Comparison of ENCODE assay signal across 8 cellular contexts in the genomic region with DNA sequence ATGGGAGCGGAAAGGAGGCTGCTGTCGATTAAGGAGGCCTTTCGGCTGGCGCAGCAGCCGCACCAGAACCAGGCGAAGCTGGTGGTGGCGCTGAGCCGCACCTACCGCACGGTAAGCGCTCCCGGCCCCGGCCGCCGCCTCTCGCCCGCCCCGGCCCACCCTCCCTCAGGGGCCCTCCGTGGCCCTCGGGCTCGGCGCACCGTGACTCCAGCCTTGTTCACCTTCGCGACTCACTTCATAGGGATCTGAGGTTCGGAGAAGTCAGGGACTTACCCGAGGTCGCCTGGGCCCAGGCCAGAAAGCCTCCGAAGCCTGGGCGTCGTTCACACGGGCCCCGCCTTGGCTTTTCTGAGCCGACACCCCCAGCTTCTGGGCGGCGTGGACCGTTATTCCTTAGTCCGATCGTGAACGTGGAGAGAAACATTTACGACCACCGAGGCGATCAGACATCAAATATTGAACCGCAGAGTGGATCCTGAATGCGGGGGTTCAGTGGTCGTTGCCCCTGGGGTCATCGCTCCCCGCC. TPM values are rescaled to one million over a fixed set of nuclear protein-coding genes. Genes with fewer than 3 reads are reported as not detected.
DNase-seq lines count a peak whose midpoint lies in the region; ATAC-seq and TF ChIP-seq lines count a peak whose summit lies in the region.

No MANE protein-coding gene starts in this region.

- H3K27ac ChIP-seq in PC-9 = 0 out of 2 replicates have a peak overlapping the region, but pooled peaks have one; percentile 16

- H3K4me3 Mint-ChIP-seq in activated naive CD4-positive, alpha-beta T cell treated with anti-CD3 and anti-CD28 coated beads, Interleukin-2, amount 50 U/mL, for 24 hours = peak overlapping the region; percentile 97
- peak overlapping the region; percentile 97 for H3K4me3 Mint-ChIP-seq in natural killer cell treated with Interleukin-12 subunit alpha and Interleukin-12 subunit beta and Interleukin-15 and Interleukin-18, amount 100 ng/mL, for 72 hours

- no TSS peak for BruUV-seq in PC-9 (replicated peaks; lab: Mats Ljungman, UMichigan)

- H3K36me3 ChIP-seq in PC-9 (ENCODE audit: low read depth) (peaks cover 20% of the 10 kb centered on the region), endocrine pancreas (ENCODE audit: control insufficient read depth, insufficient read depth, low read length) (no peaks in the 10 kb centered on the region)

- peaks cover 3% of the 10 kb centered on the region for H3K36me3 Mint-ChIP-seq in activated naive CD4-positive, alpha-beta T cell treated with anti-CD3 and anti-CD28 coated beads, Interleukin-2, amount 50 U/mL, for 24 hours
- peaks cover 15% of the 10 kb centered on the region for H3K36me3 Mint-ChIP-seq in natural killer cell treated with Interleukin-12 subunit alpha and Interleukin-12 subunit beta and Interleukin-15 and Interleukin-18, amount 100 ng/mL, for 72 hours

- no peaks in the 10 kb centered on the region for H3K9me2 ChIP-seq in PC-9 (ENCODE audit: insufficient read depth)

- H3K27me3 Mint-ChIP-seq in activated naive CD4-positive, alpha-beta T cell treated with anti-CD3 and anti-CD28 coated beads, Interleukin-2, amount 50 U/mL, for 24 hours = no peaks in the 10 kb centered on the region
- no peaks in the 10 kb centered on the region for H3K27me3 Mint-ChIP-seq in natural killer cell treated with Interleukin-12 subunit alpha and Interleukin-12 subunit beta and Interleukin-15 and Interleukin-18, amount 100 ng/mL, for 72 hours

- peaks cover 20% of the 10 kb centered on the region; the same call in 1 of the 2 replicates for H4K20me1 ChIP-seq in PC-9 (ENCODE audit: insufficient read depth)

- peak overlapping the region; percentile 99 for H3K27ac Mint-ChIP-seq in activated naive CD4-positive, alpha-beta T cell treated with anti-CD3 and anti-CD28 coated beads, Interleukin-2, amount 50 U/mL, for 24 hours
- peak overlapping the region; percentile 94 to 95 for H3K27ac Mint-ChIP-seq in natural killer cell treated with Interleukin-12 subunit alpha and Interleukin-12 subunit beta and Interleukin-15 and Interleukin-18, amount 100 ng/mL, for 72 hours

- H3K79me2 ChIP-seq in PC-9 (ENCODE audit: low read depth) = peaks cover 96% of the 10 kb centered on the region

- H3K9me3 ChIP-seq in PC-9 (ENCODE audit: insufficient read depth, low read depth) (no peaks in the 10 kb centered on the region), endocrine pancreas (ENCODE audit: control insufficient read depth, low read length) (no peaks in the 10 kb centered on the region)

- CTCF ChIA-PET in PC-9 (lab: Charles Lee) = no interaction called here

- H3K4me3 ChIP-seq in PC-9 (peak overlapping the region; percentile 89), endocrine pancreas (ENCODE audit: control insufficient read depth, insufficient read depth, low read length) (no peak overlapping the region)

- H3K4me1 Mint-ChIP-seq in activated naive CD4-positive, alpha-beta T cell treated with anti-CD3 and anti-CD28 coated beads, Interleukin-2, amount 50 U/mL, for 24 hours = peaks cover 31% of the 10 kb centered on the region
- peaks cover 35 to 45% of the 10 kb centered on the region in 2 donors for H3K4me1 Mint-ChIP-seq in natural killer cell treated with Interleukin-12 subunit alpha and Interleukin-12 subunit beta and Interleukin-15 and Interleukin-18, amount 100 ng/mL, for 72 hours (ENCODE audit: low read depth in 2 of 2)

- H3K9me3 Mint-ChIP-seq in activated naive CD4-positive, alpha-beta T cell treated with anti-CD3 and anti-CD28 coated beads, Interleukin-2, amount 50 U/mL, for 24 hours = no peaks in the 10 kb centered on the region
- H3K9me3 Mint-ChIP-seq in natural killer cell treated with Interleukin-12 subunit alpha and Interleukin-12 subunit beta and Interleukin-15 and Interleukin-18, amount 100 ng/mL, for 72 hours = no peaks in the 10 kb centered on the region

- H3K4me1 ChIP-seq in PC-9 (replicated peaks; ENCODE audit: insufficient read depth) (peaks cover 35% of the 10 kb centered on the region), endocrine pancreas (ENCODE audit: control insufficient read depth, insufficient read depth, low read length) (peaks cover 17% of the 10 kb centered on the region)

- H3K27me3 ChIP-seq in PC-9 (ENCODE audit: insufficient read depth, low read depth) (no peaks in the 10 kb centered on the region), endocrine pancreas (ENCODE audit: control insufficient read depth, insufficient read depth, low read length) (no peaks in the 10 kb centered on the region)

- peak; percentile 24 for ATAC-seq in HG02852 (IDR thresholded peaks at IDR 0.05; ENCODE audit: unreplicated experiment)
- ATAC-seq in natural killer cell treated with Interleukin-12 subunit alpha and Interleukin-12 subunit beta and Interleukin-15 and Interleukin-18, amount 100 ng/mL, for 72 hours = peak; percentile 35 to 43

- POLR2A ChIA-PET in PC-9 (lab: Charles Lee; ENCODE audit: unreplicated experiment) = interaction anchor here (0.5 kb wide), 1 partner anchor 604 kb away, joined by 8 read pairs; no protein-coding TSS in a partner anchor

- H3F3A ChIP-seq in PC-9 (ENCODE audit: insufficient read depth, low read depth) = no peaks in the 10 kb centered on the region

- peak overlapping the region; percentile 41 for H3K9ac ChIP-seq in endocrine pancreas (ENCODE audit: control insufficient read depth, insufficient read depth, low read length)

- H2AFZ ChIP-seq in PC-9 = peak overlapping the region; percentile 91

- intact Hi-C loops in PC-9 (cut with micrococcal nuclease; ENCODE audit: unreplicated experiment) = loop anchor here (2.0 to 10.0 kb wide), 3 partner anchors 196 to 236 kb away; a partner anchor contains a TSS

- TF ChIP-seq CTCF in PC-9 (conservative IDR thresholded peaks at IDR 0.05) = no peak

- DNase-seq in activated naive CD4-positive, alpha-beta T cell treated with Interleukin-2 at 50 U/mL for 16 hours = no peak
- DNase-seq in PC-9 = no peak
- DNase-seq in natural killer cell treated with Interleukin-12 subunit alpha and Interleukin-12 subunit beta and Interleukin-15 and Interleukin-18, amount 100 ng/mL, for 72 hours (ENCODE audit: low spot score) = no peak
- DNase-seq in AG20443 (ENCODE audit: low spot score) = no peak
- DNase-seq in A172 (ENCODE audit: low spot score) = no peak

- H3K4me2 ChIP-seq in PC-9 = peak overlapping the region; percentile 88

RNA-seq across cellular contexts. Expression of a gene that starts 0.4 kb away (rescaled TPM):
- total RNA-seq in PC-9 (2021) = 36.8 and 53.7 TPM in 2 replicates
- total RNA-seq in natural killer cell treated with Interleukin-12 subunit alpha and Interleukin-12 subunit beta and Interleukin-15 and Interleukin-18, amount 100 ng/mL, for 72 hours = 10 to 100 TPM; 32.6 to 55.3 TPM
- 77.7 and 98.5 TPM in 2 replicates for total RNA-seq in A172 (2014; rRNA removed; shearing (Covaris generic))

RNA-seq across cellular contexts. Expression of a gene that starts 0.6 kb away (rescaled TPM):
- total RNA-seq in PC-9 (2021) = 53.2 and 54.2 TPM in 2 replicates
- 10 to 100 TPM; 34.2 to 45.5 TPM for total RNA-seq in natural killer cell treated with Interleukin-12 subunit alpha and Interleukin-12 subunit beta and Interleukin-15 and Interleukin-18, amount 100 ng/mL, for 72 hours
- 26.8 and 32.1 TPM in 2 replicates for total RNA-seq in A172 (2014; rRNA removed; shearing (Covaris generic))

RNA-seq across cellular contexts. Expression of a gene that starts 29.7 kb away (rescaled TPM):
- total RNA-seq in PC-9 (2021) = not detected in 2 replicates
- not detected for total RNA-seq in natural killer cell treated with Interleukin-12 subunit alpha and Interleukin-12 subunit beta and Interleukin-15 and Interleukin-18, amount 100 ng/mL, for 72 hours
- total RNA-seq in A172 (2014; rRNA removed; shearing (Covaris generic)) = not detected in 2 replicates
